17 cellular contexts compared by ENCODE assay signal in genomic region chrX:123918106-123918721, GRCh38.
"Had no signal": no experiment of that assay in that cellular context is flagged by ENCODE, and none has a peak within 500 bp of the region (broad histone marks: within the 10 kb centered on the region; RNA-seq: fewer than 3 reads in every experiment).

No MANE protein-coding gene starts in this region.

- H3K9me3 ChIP-seq: adrenal gland, left lung, mucosa of descending colon, stomach had no signal

- ATAC-seq: activated CD4-positive, alpha-beta T cell treated with anti-CD3 and anti-CD28 coated beads for 36 hours; activated CD8-positive, alpha-beta memory T cell treated with anti-CD3 and anti-CD28 coated beads, Interleukin-2, amount 10 ng/mL, durations not matched to agents 7 days and 5 days; left lung; mucosa of descending colon; naive thymus-derived CD4-positive, alpha-beta T cell; sciatic nerve; SK-N-SH treated with all-trans-retinoic acid at 6 μM for 48 hours had no signal

- H3K27me3 ChIP-seq: adrenal gland, left lung, stomach had no signal

- H3K4me1 Mint-ChIP-seq: activated CD4-positive, alpha-beta T cell treated with anti-CD3 and anti-CD28 coated beads for 36 hours; activated CD8-positive, alpha-beta memory T cell treated with anti-CD3 and anti-CD28 coated beads, Interleukin-2, amount 10 ng/mL, durations not matched to agents 7 days and 5 days; activated naive CD4-positive, alpha-beta T cell treated with anti-CD3 and anti-CD28 coated beads, Interleukin-2, amount 50 U/mL, for 24 hours; brain; central memory CD8-positive, alpha-beta T cell; naive thymus-derived CD4-positive, alpha-beta T cell had no signal

- H3K4me3 ChIP-seq: adrenal gland, left lung, mucosa of descending colon, stomach had no signal

- H3K4me1 ChIP-seq: adrenal gland, left lung, stomach had no signal

- H3K27me3 Mint-ChIP-seq: activated CD4-positive, alpha-beta memory T cell treated with anti-CD3 and anti-CD28 coated beads for 36 hours; activated CD4-positive, alpha-beta T cell treated with anti-CD3 and anti-CD28 coated beads for 36 hours; activated CD8-positive, alpha-beta memory T cell treated with anti-CD3 and anti-CD28 coated beads, Interleukin-2, amount 10 ng/mL, durations not matched to agents 7 days and 5 days; activated naive CD4-positive, alpha-beta T cell treated with anti-CD3 and anti-CD28 coated beads, Interleukin-2, amount 50 U/mL, for 24 hours; brain; central memory CD8-positive, alpha-beta T cell; naive thymus-derived CD4-positive, alpha-beta T cell had no signal

- H3K9me3 Mint-ChIP-seq: activated CD4-positive, alpha-beta memory T cell treated with anti-CD3 and anti-CD28 coated beads for 36 hours; activated naive CD4-positive, alpha-beta T cell treated with anti-CD3 and anti-CD28 coated beads, Interleukin-2, amount 50 U/mL, for 24 hours; central memory CD8-positive, alpha-beta T cell had no signal

- H3K27ac ChIP-seq: adrenal gland, left lung, stomach had no signal

- H3K4me3 Mint-ChIP-seq: activated CD4-positive, alpha-beta memory T cell treated with anti-CD3 and anti-CD28 coated beads for 36 hours; activated CD4-positive, alpha-beta T cell treated with anti-CD3 and anti-CD28 coated beads for 36 hours; activated CD8-positive, alpha-beta memory T cell treated with anti-CD3 and anti-CD28 coated beads, Interleukin-2, amount 10 ng/mL, durations not matched to agents 7 days and 5 days; activated naive CD4-positive, alpha-beta T cell treated with anti-CD3 and anti-CD28 coated beads, Interleukin-2, amount 50 U/mL, for 24 hours; brain; central memory CD8-positive, alpha-beta T cell; naive thymus-derived CD4-positive, alpha-beta T cell had no signal

- H3K36me3 ChIP-seq: adrenal gland, left lung, stomach had no signal

- H3K36me3 Mint-ChIP-seq: activated CD4-positive, alpha-beta memory T cell treated with anti-CD3 and anti-CD28 coated beads for 36 hours; activated CD8-positive, alpha-beta memory T cell treated with anti-CD3 and anti-CD28 coated beads, Interleukin-2, amount 10 ng/mL, durations not matched to agents 7 days and 5 days; activated naive CD4-positive, alpha-beta T cell treated with anti-CD3 and anti-CD28 coated beads, Interleukin-2, amount 50 U/mL, for 24 hours; brain; naive thymus-derived CD4-positive, alpha-beta T cell had no signal

- DNase-seq: activated CD4-positive, alpha-beta memory T cell treated with anti-CD3 and anti-CD28 coated beads for 36 hours; activated CD4-positive, alpha-beta T cell treated with anti-CD3 and anti-CD28 coated beads for 36 hours; activated CD8-positive, alpha-beta memory T cell treated with anti-CD3 and anti-CD28 coated beads, Interleukin-2, amount 10 ng/mL, durations not matched to agents 7 days and 5 days; activated effector memory CD4-positive, alpha-beta T cell treated with anti-CD3 and anti-CD28 coated beads, Interleukin-2, amount 50 U/mL, for 16 hours; activated T-cell treated with anti-CD3 and anti-CD28 coated beads, Interleukin-2, amount 50 U/mL, for 1 hour; adrenal gland; effector CD8-positive, alpha-beta T cell; left lung; mucosa of descending colon; naive thymus-derived CD4-positive, alpha-beta T cell; posterior cingulate gyrus; stomach had no signal

- H3K27ac Mint-ChIP-seq: activated CD4-positive, alpha-beta memory T cell treated with anti-CD3 and anti-CD28 coated beads for 36 hours; activated CD4-positive, alpha-beta T cell treated with anti-CD3 and anti-CD28 coated beads for 36 hours; activated CD8-positive, alpha-beta memory T cell treated with anti-CD3 and anti-CD28 coated beads, Interleukin-2, amount 10 ng/mL, durations not matched to agents 7 days and 5 days; activated naive CD4-positive, alpha-beta T cell treated with anti-CD3 and anti-CD28 coated beads, Interleukin-2, amount 50 U/mL, for 24 hours; brain; naive thymus-derived CD4-positive, alpha-beta T cell had no signal
